Comparison of ENCODE assay signal across 8 cellular contexts in genomic region chr17:58631523-58632323, GRCh38.
DNase-seq lines count a peak whose midpoint lies in the region; ATAC-seq, FAIRE-seq and TF ChIP-seq lines count a peak whose summit lies in the region.

No MANE protein-coding gene starts in this region.

- DNase-seq in NCI-H2081 treated with DMSO at 0.1 percent for 48 hours (lab: John Stamatoyannopoulos, UW): peak; percentile 96
- DNase-seq in brain microvascular endothelial cell: peak; percentile 97
- DNase-seq in sigmoid colon: peak; percentile 97
- no peak for DNase-seq in cortex of kidney (lab: John Stamatoyannopoulos, UW)

- peak; percentile 92 to 96 for TF ChIP-seq POLR2A in sigmoid colon (IDR thresholded peaks at IDR 0.05)

- H3K27me3 ChIP-seq in brain microvascular endothelial cell (replicated peaks) (no peaks in the 10 kb centered on the region), sigmoid colon (no peaks in the 10 kb centered on the region)

- peaks cover 0 to 11% (median 5%) of the 10 kb centered on the region in 4 donors for H3K4me1 ChIP-seq in sigmoid colon

- H3K4me3 ChIP-seq in brain microvascular endothelial cell (ENCODE audit: low read depth, low read length) (peak overlapping the region; percentile 48), iPS-11a (ENCODE audit: low read depth, low read length) (peak overlapping the region; percentile 40), sigmoid colon (peak overlapping the region; percentile 30 to 49 (median 40))

- in situ Hi-C loops in brain microvascular endothelial cell (cut with HindIII; ENCODE audit: low pct_ligation_motif_present, low sequenced_read_pairs): no loop called here

- intact Hi-C loops in sigmoid colon (cut with DNase I): loop anchor here (1.0 to 10.0 kb wide), 5 partner anchors 27 to 277 kb away; partner anchors contain the start of genes RAD51C, SUPT4H1 and TEX14

- FAIRE-seq in TTC549 (lab: Jason Lieb, UNC): peak; percentile 94

- TF ChIP-seq EP300 in sigmoid colon (IDR thresholded peaks at IDR 0.05): peak in 2 of 4 donors; percentile 45 to 69

- peak; percentile 67 for ATAC-seq in GM18519 (IDR thresholded peaks at IDR 0.05; ENCODE audit: low FRiP score, unreplicated experiment)
- ATAC-seq in HG03039 (IDR thresholded peaks at IDR 0.05; ENCODE audit: unreplicated experiment): peak; percentile 72

- H3K9me3 ChIP-seq in sigmoid colon: no peaks in the 10 kb centered on the region

- H3K27ac ChIP-seq in brain microvascular endothelial cell (peak overlapping the region; percentile 100), sigmoid colon (peak overlapping the region; percentile 73 to 88 (median 84))

- H3K36me3 ChIP-seq in brain microvascular endothelial cell (replicated peaks) (no peaks in the 10 kb centered on the region), sigmoid colon (no peaks in the 10 kb centered on the region)

- WGBS in sigmoid colon, 2 donors: 0 to 1% methylated on average over 30 of the region's 30 CpGs

- TF ChIP-seq CTCF in brain microvascular endothelial cell (IDR thresholded peaks at IDR 0.05; ENCODE audit: low read depth, low read length, missing control alignments) (no peak), sigmoid colon (IDR thresholded peaks at IDR 0.05) (peak in 3 of 4 experiments; percentile 7 to 13 (median 11))
